Comparison of ENCODE assay signal across 31 cellular contexts in the genomic region with DNA sequence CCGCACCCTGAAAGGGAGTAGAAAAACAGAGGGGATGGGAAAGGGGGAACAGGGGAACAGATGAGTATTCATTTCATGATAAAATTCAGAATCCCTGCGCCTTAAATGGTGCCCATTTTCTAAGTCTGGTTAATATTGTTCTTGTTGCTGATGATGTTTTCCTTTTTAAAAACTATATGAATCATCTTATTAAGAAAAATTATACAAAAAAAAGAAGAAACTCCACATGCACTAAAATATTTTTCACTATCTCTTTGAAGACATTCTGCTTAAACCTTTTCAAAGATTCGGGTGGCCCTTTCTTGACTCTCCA. TPM values are rescaled to one million over a fixed set of nuclear protein-coding genes. Genes with fewer than 3 reads are reported as not detected.
"Had no signal": no experiment of that assay in that cellular context is flagged by ENCODE, and none has a peak within 500 bp of the region (broad histone marks: within the 10 kb centered on the region; RNA-seq: fewer than 3 reads in every experiment).

No MANE protein-coding gene starts in this region.

- FAIRE-seq: endothelial cell of umbilical vein, small intestine had no signal

- H3K36me3 Mint-ChIP-seq: stimulated activated effector memory CD8-positive, alpha-beta T cell treated with anti-CD3 and anti-CD28 coated beads, Interleukin-12 subunit alpha, Interleukin-12 subunit beta, amount 100 ng/mL, for 72 hours had no signal

- H3K27ac Mint-ChIP-seq: activated CD4-positive, alpha-beta T cell treated with anti-CD3 and anti-CD28 coated beads for 36 hours; activated naive CD4-positive, alpha-beta T cell treated with anti-CD3 and anti-CD28 coated beads, Interleukin-2, amount 10 ng/mL, durations not matched to agents 7 days and 5 days; activated naive CD8-positive, alpha-beta T cell treated with anti-CD3 and anti-CD28 coated beads, Interleukin-2, amount 10 ng/mL, durations not matched to agents 7 days and 5 days; natural killer cell treated with Interleukin-12 subunit alpha and Interleukin-12 subunit beta and Interleukin-15 and Interleukin-18, amount 100 ng/mL, for 72 hours; progenitor cell of endocrine pancreas; stimulated activated effector memory CD8-positive, alpha-beta T cell treated with anti-CD3 and anti-CD28 coated beads, Interleukin-12 subunit alpha, Interleukin-12 subunit beta, amount 100 ng/mL, for 72 hours; stimulated activated naive CD8-positive, alpha-beta T cell treated with anti-CD3 and anti-CD28 coated beads, Interleukin-15, Interleukin-2, amounts not matched to agents 100 ng/mL and 50 ng/mL, for 24 hours had no signal

- H3K27me3 ChIP-seq: ovary had no signal

- H3K27ac ChIP-seq: ascending aorta, brain microvascular endothelial cell, esophagus muscularis mucosa, heart right ventricle, left ventricle myocardium inferior, neutrophil, ovary, upper lobe of right lung had no signal

- DNase-seq: activated CD4-positive, alpha-beta T cell treated with anti-CD3 and anti-CD28 coated beads for 36 hours; activated CD4-positive, CD25-positive, alpha-beta regulatory T cell; activated CD8-positive, alpha-beta memory T cell treated with anti-CD3 and anti-CD28 coated beads for 24 hours; activated gamma-delta T cell; activated naive CD4-positive, alpha-beta T cell treated with anti-CD3 and anti-CD28 coated beads, Interleukin-2, amount 10 ng/mL, durations not matched to agents 7 days and 5 days; activated naive CD8-positive, alpha-beta T cell treated with anti-CD3 and anti-CD28 coated beads, Interleukin-2, amount 10 ng/mL, durations not matched to agents 7 days and 5 days; brain microvascular endothelial cell; caudate nucleus; foreskin melanocyte; heart right ventricle; left ventricle myocardium inferior; mucosa of descending colon; ovary; small intestine; stimulated activated CD4-positive, alpha-beta T cell treated with anti-CD3 and anti-CD28 coated beads, Interleukin-4, amount 100 ng/mL, for 24 hours; upper lobe of right lung had no signal

- H3K4me3 ChIP-seq: ascending aorta, esophagus muscularis mucosa, heart right ventricle, left ventricle myocardium inferior, lung, mucosa of descending colon, ovary, upper lobe of right lung had no signal

- H3K9me3 ChIP-seq: ascending aorta, esophagus muscularis mucosa, heart right ventricle, left ventricle myocardium inferior, mucosa of descending colon, neutrophil, ovary, upper lobe of right lung had no signal

- ATAC-seq: activated CD4-positive, alpha-beta T cell treated with anti-CD3 and anti-CD28 coated beads for 36 hours; heart right ventricle; mucosa of descending colon; natural killer cell treated with Interleukin-12 subunit alpha and Interleukin-12 subunit beta and Interleukin-15 and Interleukin-18, amount 100 ng/mL, for 72 hours; sciatic nerve; stimulated activated effector memory CD8-positive, alpha-beta T cell treated with anti-CD3 and anti-CD28 coated beads, Interleukin-12 subunit alpha, Interleukin-12 subunit beta, amount 100 ng/mL, for 72 hours; upper lobe of right lung had no signal

- H3K36me3 ChIP-seq: ascending aorta, brain microvascular endothelial cell, esophagus muscularis mucosa, heart right ventricle, left ventricle myocardium inferior, neutrophil, ovary, upper lobe of right lung had no signal

- H3K4me3 Mint-ChIP-seq: activated CD4-positive, alpha-beta T cell treated with anti-CD3 and anti-CD28 coated beads for 36 hours; activated naive CD4-positive, alpha-beta T cell treated with anti-CD3 and anti-CD28 coated beads, Interleukin-2, amount 10 ng/mL, durations not matched to agents 7 days and 5 days; activated naive CD8-positive, alpha-beta T cell treated with anti-CD3 and anti-CD28 coated beads, Interleukin-2, amount 10 ng/mL, durations not matched to agents 7 days and 5 days; natural killer cell treated with Interleukin-12 subunit alpha and Interleukin-12 subunit beta and Interleukin-15 and Interleukin-18, amount 100 ng/mL, for 72 hours; stimulated activated effector memory CD8-positive, alpha-beta T cell treated with anti-CD3 and anti-CD28 coated beads, Interleukin-12 subunit alpha, Interleukin-12 subunit beta, amount 100 ng/mL, for 72 hours; stimulated activated naive CD8-positive, alpha-beta T cell treated with anti-CD3 and anti-CD28 coated beads, Interleukin-15, Interleukin-2, amounts not matched to agents 100 ng/mL and 50 ng/mL, for 24 hours had no signal

- H3K9me3 Mint-ChIP-seq: activated naive CD4-positive, alpha-beta T cell treated with anti-CD3 and anti-CD28 coated beads, Interleukin-2, amount 10 ng/mL, durations not matched to agents 7 days and 5 days; activated naive CD8-positive, alpha-beta T cell treated with anti-CD3 and anti-CD28 coated beads, Interleukin-2, amount 10 ng/mL, durations not matched to agents 7 days and 5 days; natural killer cell treated with Interleukin-12 subunit alpha and Interleukin-12 subunit beta and Interleukin-15 and Interleukin-18, amount 100 ng/mL, for 72 hours; stimulated activated effector memory CD8-positive, alpha-beta T cell treated with anti-CD3 and anti-CD28 coated beads, Interleukin-12 subunit alpha, Interleukin-12 subunit beta, amount 100 ng/mL, for 72 hours; stimulated activated naive CD8-positive, alpha-beta T cell treated with anti-CD3 and anti-CD28 coated beads, Interleukin-15, Interleukin-2, amounts not matched to agents 100 ng/mL and 50 ng/mL, for 24 hours had no signal

RNA-seq across cellular contexts. Expression of a gene that starts 1.1 kb away (rescaled TPM):
- total RNA-seq: activated CD4-positive, alpha-beta T cell treated with anti-CD3 and anti-CD28 coated beads for 36 hours; activated naive CD8-positive, alpha-beta T cell treated with anti-CD3 and anti-CD28 coated beads, Interleukin-2, amount 10 ng/mL, durations not matched to agents 7 days and 5 days; ascending aorta; endothelial cell of umbilical vein; esophagus muscularis mucosa; glomerular endothelial cell; heart right ventricle; left ventricle myocardium inferior; lung; mesenteric fat pad; myocyte; natural killer cell treated with Interleukin-12 subunit alpha and Interleukin-12 subunit beta and Interleukin-15 and Interleukin-18, amount 100 ng/mL, for 72 hours; ovary; sciatic nerve; subcutaneous adipose tissue; T-helper 1 cell treated with Interleukin-12 subunit alpha and Interleukin-12 subunit beta and Interleukin-4 antibody, amounts not matched to agents 30 ng/mL and 1 ng/mL, for 36 hours; upper lobe of right lung had no signal
- polyA plus RNA-seq: endothelial cell of umbilical vein, ovary, small intestine had no signal
